ENCODE assay signal across 1 cellular context in genomic region chr5:57191163-57191562, GRCh38.
TF ChIP-seq lines count a peak whose summit lies in the region.

No MANE protein-coding gene starts in this region.

TF ChIP-seq in HepG2, 621 proteins besides CTCF, POLR2A, EP300 and RAD21 (continued from another document):
- TF ChIP-seq ZBTB33 (CRISPR knock-in tag; IDR thresholded peaks at IDR 0.05), result peak; percentile 31; the same call in 1 of the 2 replicates
- TF ChIP-seq GPBP1L1 (CRISPR knock-in tag; IDR thresholded peaks at IDR 0.05), result no peak
- TF ChIP-seq LBX2 (CRISPR knock-in tag; IDR thresholded peaks at IDR 0.05; ENCODE audit: borderline replicate concordance), result no peak
- TF ChIP-seq RXRB (CRISPR knock-in tag; IDR thresholded peaks at IDR 0.05; ENCODE audit: borderline replicate concordance), result 0 out of 2 replicates have a peak, but pooled peaks have one; percentile 16
- TF ChIP-seq RARA (CRISPR knock-in tag; IDR thresholded peaks at IDR 0.05), result peak; percentile 33; the same call in 1 of the 2 replicates
- TF ChIP-seq TFE3 (CRISPR knock-in tag; IDR thresholded peaks at IDR 0.05), result no peak
- TF ChIP-seq POGZ (CRISPR knock-in tag; IDR thresholded peaks at IDR 0.05), result peak; percentile 58
- no peak for TF ChIP-seq KLF12 (CRISPR knock-in tag; IDR thresholded peaks at IDR 0.05; ENCODE audit: borderline replicate concordance)
- TF ChIP-seq MED1 (CRISPR knock-in tag; IDR thresholded peaks at IDR 0.05), result 0 out of 2 replicates have a peak, but pooled peaks have one; percentile 14
- no peak for TF ChIP-seq NFIB (CRISPR knock-in tag; IDR thresholded peaks at IDR 0.05; ENCODE audit: borderline replicate concordance)
- no peak for TF ChIP-seq ZNF710 (CRISPR knock-in tag; IDR thresholded peaks at IDR 0.05; ENCODE audit: borderline replicate concordance)
- peak; percentile 35 for TF ChIP-seq ZNF18 (CRISPR knock-in tag; IDR thresholded peaks at IDR 0.05; ENCODE audit: insufficient replicate concordance)
- TF ChIP-seq ZNF296 (CRISPR knock-in tag; conservative IDR thresholded peaks at IDR 0.05), result no peak
- peak; percentile 41; the same call in 1 of the 2 replicates for TF ChIP-seq PAXIP1 (CRISPR knock-in tag; conservative IDR thresholded peaks at IDR 0.05)
- no peak for TF ChIP-seq ZZZ3 (CRISPR knock-in tag; IDR thresholded peaks at IDR 0.05; ENCODE audit: borderline replicate concordance)
- TF ChIP-seq TBX3 (IDR thresholded peaks at IDR 0.05; ENCODE audit: borderline replicate concordance), result no peak
- peak; percentile 54 for TF ChIP-seq HNF4A (CRISPR knock-in tag; IDR thresholded peaks at IDR 0.05)
- TF ChIP-seq FOXP1 (IDR thresholded peaks at IDR 0.05), result no peak
- 0 out of 2 replicates have a peak, but pooled peaks have one; percentile 13 for TF ChIP-seq FOXP1 (CRISPR knock-in tag; IDR thresholded peaks at IDR 0.05)
- 0 out of 2 replicates have a peak, but pooled peaks have one; percentile 32 for TF ChIP-seq ZMYM3 (CRISPR knock-in tag; IDR thresholded peaks at IDR 0.05)
- TF ChIP-seq AHDC1 (CRISPR knock-in tag; IDR thresholded peaks at IDR 0.05; ENCODE audit: borderline replicate concordance), result peak; percentile 33; the same call in 1 of the 2 replicates
- TF ChIP-seq NR2F6 (IDR thresholded peaks at IDR 0.05), result 0 out of 2 replicates have a peak, but pooled peaks have one; percentile 29
- TF ChIP-seq NR2F6 (CRISPR knock-in tag; IDR thresholded peaks at IDR 0.05), result no peak
- TF ChIP-seq THAP9 (CRISPR knock-in tag; IDR thresholded peaks at IDR 0.05; ENCODE audit: borderline replicate concordance), result no peak
